In the genomic region with DNA sequence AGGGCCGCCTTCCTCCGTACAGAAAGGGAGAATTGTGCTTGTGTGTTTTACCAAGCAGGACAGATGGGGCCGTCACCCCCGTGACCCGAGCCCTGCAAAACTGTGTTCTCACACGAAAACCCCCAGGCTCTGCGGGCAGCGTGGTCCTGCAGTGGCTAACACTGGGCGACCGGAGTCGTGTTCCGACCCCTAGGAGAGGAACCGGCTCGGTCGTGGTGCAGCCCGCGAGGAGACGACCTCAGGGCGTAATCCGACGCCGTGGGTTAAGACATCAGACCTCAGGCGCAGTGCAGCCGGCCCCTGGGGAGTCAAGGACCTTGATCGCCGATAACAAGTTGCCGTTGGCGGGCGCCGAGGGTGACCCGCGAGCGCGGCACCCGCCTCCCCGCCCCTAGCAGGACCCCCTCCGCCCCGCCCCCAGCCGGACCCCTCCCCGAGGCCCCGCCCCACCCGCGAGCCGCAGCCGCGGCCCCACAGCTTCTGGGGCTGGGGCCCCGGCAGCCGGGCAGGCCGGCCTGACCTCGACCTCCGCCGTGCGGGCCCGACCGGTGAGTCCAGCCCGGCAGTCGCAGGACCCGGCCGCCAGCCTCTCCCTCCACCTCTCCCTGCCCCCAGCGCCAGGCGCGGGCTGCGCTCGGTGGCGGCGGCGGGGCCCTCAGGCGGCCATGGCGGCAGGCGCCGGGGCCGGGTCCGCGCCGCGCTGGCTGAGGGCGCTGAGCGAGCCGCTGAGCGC, we compare ENCODE assay signal across 8 cellular contexts. TPM values are rescaled to one million over a fixed set of nuclear protein-coding genes. Genes with fewer than 3 reads are reported as not detected.
A peak's percentile ranks its signal among the peaks of the same experiment; 100 is the strongest.
DNase-seq lines count a peak whose midpoint lies in the region; ATAC-seq and TF ChIP-seq lines count a peak whose summit lies in the region.

A gene (plus strand): TSS at position 444 of the 733 bp plus-strand sequence. CDS start 222 bp downstream, at position 666.

- DNase-seq in GDM1 (lab: John Stamatoyannopoulos, UW) (peak; percentile 73), GM23338 (ENCODE audit: low spot score) (peak; percentile 85), T-cell (peak in 32 of 34 experiments; percentile 7 to 61 (median 34)), right cardiac atrium (peak; percentile 79 to 91 (median 91)), retina (peak; percentile 88), middle frontal gyrus (ENCODE audit: extremely low spot score, low spot score) (no peak)

- 0 out of 2 replicates have a peak, but pooled peaks cover 4% of the 10 kb centered on the region for H3F3A ChIP-seq in GM23338 (replicated peaks; ENCODE audit: low read depth)
- no peaks in the 10 kb centered on the region for H3F3A ChIP-seq in Loucy (ENCODE audit: low read depth)

- H3K79me2 ChIP-seq in GM23338 (replicated peaks; ENCODE audit: insufficient read depth) (peaks cover 36% of the 10 kb centered on the region), Loucy (ENCODE audit: insufficient read depth, low read length) (peaks cover 54% of the 10 kb centered on the region)

- WGBS in adipose tissue, 3 donors: 0 to 1% (median 0%) methylated on average over 67 to 80 of the region's 80 CpGs
- under 1% methylated on average over 78 of the region's 80 CpGs for WGBS in right cardiac atrium

- peak within 1 kb of the TSS; percentile 98 for H3K4me2 ChIP-seq in GM23338
- H3K4me2 ChIP-seq in Loucy (ENCODE audit: low read depth, low read length, poor library complexity, severe bottlenecking): peak within 1 kb of the TSS; percentile 78

- H3K9me2 ChIP-seq in GM23338 (ENCODE audit: insufficient read depth) (no peaks in the 10 kb centered on the region), Loucy (replicated peaks; ENCODE audit: low read depth, low read length) (no peaks in the 10 kb centered on the region)

- TF ChIP-seq CTCF in GM23338 (conservative IDR thresholded peaks at IDR 0.05; ENCODE audit: low read depth in 2 of 2) (no peak), Loucy (conservative IDR thresholded peaks at IDR 0.05; ENCODE audit: low read length) (no peak)

- H3K4me3 Mint-ChIP-seq in GM23338: peak within 1 kb of the TSS; percentile 89
- H3K4me3 Mint-ChIP-seq in T-cell: peak within 1 kb of the TSS; percentile 88 to 93 (median 89)

- H3K9me3 ChIP-seq in Loucy (ENCODE audit: insufficient read depth, low read depth, low read length): no peaks in the 10 kb centered on the region
- no peaks in the 10 kb centered on the region for H3K9me3 ChIP-seq in right cardiac atrium (ENCODE audit: control insufficient read depth, low read length)

- H3K4me1 Mint-ChIP-seq in GM23338 (peaks cover 21% of the 10 kb centered on the region), T-cell (peaks cover 46 to 54% (median 50%) of the 10 kb centered on the region in 3 donors)

- POLR2A ChIA-PET in T-cell (lab: Charles Lee): no interaction called here

- H3K9me3 Mint-ChIP-seq in GM23338 (no peaks in the 10 kb centered on the region; the same call in 2 of the 3 replicates), T-cell (no peaks in the 10 kb centered on the region)

- H3K4me1 ChIP-seq in GM23338 (ENCODE audit: insufficient read depth): peaks cover 18% of the 10 kb centered on the region; the same call in 1 of the 2 replicates
- H3K4me1 ChIP-seq in Loucy (ENCODE audit: insufficient read depth, low read length, poor library complexity, severe bottlenecking): peaks cover 36% of the 10 kb centered on the region
- no peaks in the 10 kb centered on the region for H3K4me1 ChIP-seq in right cardiac atrium (ENCODE audit: control insufficient read depth, insufficient read depth, low read length)

- ATAC-seq in GM23338 (peak; percentile 78), T-cell (replicated peaks in 1 of 4) (peak; percentile 80 to 84 (median 82)), right cardiac atrium (peak; percentile 78 to 81)

- H3K9ac ChIP-seq in Loucy (ENCODE audit: low read depth, low read length, poor library complexity, severe bottlenecking): peak within 1 kb of the TSS; percentile 83

- H3K27me3 ChIP-seq in GM23338 (ENCODE audit: insufficient read depth) (peaks cover 29% of the 10 kb centered on the region), Loucy (ENCODE audit: insufficient read depth, low read length, poor library complexity, severe bottlenecking) (no peaks in the 10 kb centered on the region), right cardiac atrium (ENCODE audit: control insufficient read depth, insufficient read depth) (no peaks in the 10 kb centered on the region)

- CTCF ChIA-PET in T-cell (lab: Charles Lee): no interaction called here

- H3K36me3 Mint-ChIP-seq in GM23338 (ENCODE audit: low read depth): no peaks in the 10 kb centered on the region
- no peaks in the 10 kb centered on the region for H3K36me3 Mint-ChIP-seq in T-cell

- H3K36me3 ChIP-seq in GM23338 (ENCODE audit: insufficient read depth) (no peaks in the 10 kb centered on the region), Loucy (ENCODE audit: insufficient read depth, low read length) (no peaks in the 10 kb centered on the region)

- H3K4me3 ChIP-seq in GM23338: peak within 1 kb of the TSS; percentile 95
- H3K4me3 ChIP-seq in Loucy (ENCODE audit: low read length, poor library complexity, severe bottlenecking): peak within 1 kb of the TSS; percentile 81
- peak within 1 kb of the TSS; percentile 86 for H3K4me3 ChIP-seq in right cardiac atrium (ENCODE audit: low read length)

- H3K27ac ChIP-seq in GM23338 (ENCODE audit: low read depth): no peak within 1 kb of the TSS
- no peak within 1 kb of the TSS for H3K27ac ChIP-seq in adipose tissue (ENCODE audit: low read depth, low read length)
- H3K27ac ChIP-seq in right cardiac atrium (ENCODE audit: low read length): peak within 1 kb of the TSS; percentile 93

- intact Hi-C loops in right cardiac atrium (cut with DNase I): no loop called here

- H4K20me1 ChIP-seq in GM23338 (replicated peaks; ENCODE audit: insufficient read depth) (0 out of 2 replicates have a peak, but pooled peaks cover 2% of the 10 kb centered on the region), Loucy (ENCODE audit: insufficient read depth, low read length, poor library complexity, severe bottlenecking) (peaks cover 26% of the 10 kb centered on the region)

- H3K27me3 Mint-ChIP-seq in GM23338 (ENCODE audit: insufficient read depth, low read depth, poor library complexity): peaks cover 22% of the 10 kb centered on the region
- no peaks in the 10 kb centered on the region for H3K27me3 Mint-ChIP-seq in T-cell

- peak within 1 kb of the TSS; percentile 100 for H2AFZ ChIP-seq in GM23338
- peak within 1 kb of the TSS; percentile 96 for H2AFZ ChIP-seq in Loucy (ENCODE audit: low read length)

- peak within 1 kb of the TSS; percentile 52; the same call in 1 of the 2 replicates for H3K27ac Mint-ChIP-seq in GM23338
- peak within 1 kb of the TSS; percentile 83 to 91 for H3K27ac Mint-ChIP-seq in T-cell

TF ChIP-seq in GM23338, 12 proteins besides CTCF, POLR2A, EP300 and RAD21:
- TF ChIP-seq POLR2AphosphoS5 (IDR thresholded peaks at IDR 0.05; ENCODE audit: low read depth) (peak; percentile 42; the same call in 1 of the 2 replicates), STAT1 (IDR thresholded peaks at IDR 0.05; ENCODE audit: unreplicated experiment) (no peak)

RNA-seq across cellular contexts. Expression of the gene that starts here (rescaled TPM):
- 23.0 and 42.6 TPM in 2 replicates for total RNA-seq in GM23338 (2014; rRNA removed; shearing (Covaris generic))
- 22.2 and 24.1 TPM in 2 replicates for polyA plus RNA-seq in GM23338 (2016; fragmentation: Nextera tagmentation; extraction: Ambion mirVana)
- total RNA-seq in T-cell: 10 to 100 TPM in 4 of 5 donors, 1 to 10 TPM in 1; 9.8 to 13.8 (median 11.9) TPM
- polyA plus RNA-seq in adipose tissue: 10 to 100 TPM; 15.3 to 64.4 (median 50.3) TPM
- total RNA-seq in right cardiac atrium: 100 to 1,000 TPM; 148 to 182 (median 165) TPM
- polyA plus RNA-seq in right cardiac atrium: 168 TPM
